ENCODE assay signal across 10 cellular contexts in the genomic region with DNA sequence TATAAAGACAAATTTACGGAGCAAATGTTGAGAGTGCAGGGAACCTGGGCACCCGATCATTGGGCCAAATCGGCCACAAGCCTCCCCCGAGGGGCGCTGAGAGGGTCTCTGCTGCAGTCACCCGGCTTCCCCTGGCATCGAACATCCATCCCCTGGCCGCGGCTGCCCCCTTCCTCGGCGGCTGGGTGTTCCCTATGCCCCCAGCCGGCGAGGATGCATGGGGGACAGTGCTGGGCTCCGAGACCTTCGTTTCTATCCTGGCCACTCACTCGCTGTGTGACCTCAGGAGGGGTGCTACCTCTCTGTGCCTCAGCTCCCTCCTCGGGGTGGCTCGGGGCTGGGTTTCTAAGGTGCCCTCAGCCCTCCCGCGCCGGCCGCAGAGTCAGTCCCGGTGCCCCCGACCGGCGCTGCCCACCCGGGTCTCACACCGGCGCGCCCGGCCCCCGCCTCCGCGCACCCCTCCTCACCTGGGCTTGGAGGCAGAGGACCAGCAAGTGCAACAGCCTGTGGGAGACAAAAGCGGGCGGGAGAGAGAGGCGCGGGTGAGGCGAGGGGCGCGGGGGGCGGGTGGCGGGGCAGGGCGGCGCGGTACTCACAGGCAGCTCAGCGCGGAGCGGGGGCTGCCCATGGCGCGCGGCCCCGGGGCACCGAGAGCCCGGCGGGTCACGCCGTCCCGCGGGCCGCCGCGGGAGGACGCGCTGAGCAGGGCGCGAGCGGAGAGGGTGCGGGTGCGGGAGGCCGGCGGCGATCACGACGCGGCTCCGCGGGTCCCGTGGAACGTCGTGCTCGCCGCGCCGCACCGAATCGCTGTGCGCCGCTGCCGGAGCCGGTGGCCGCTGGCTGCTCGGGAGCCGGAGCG. TPM values are rescaled to one million over a fixed set of nuclear protein-coding genes. Genes with fewer than 3 reads are reported as not detected.
DNase-seq lines count a peak whose midpoint lies in the region; ATAC-seq lines count a peak whose summit lies in the region.
"Had no signal": no experiment of that assay in that cellular context is flagged by ENCODE, and none has a peak within 500 bp of the region (broad histone marks: within the 10 kb centered on the region; RNA-seq: fewer than 3 reads in every experiment).

Gene FGF8, minus strand, starts transcription at position 842 of the 859 bp plus-strand sequence. Its CDS starts 214 bp downstream, at position 628.

- no peak within 1 kb of the TSS for H3K27ac Mint-ChIP-seq in activated CD8-positive, alpha-beta memory T cell treated with anti-CD3 and anti-CD28 coated beads, Interleukin-2, amount 10 ng/mL, durations not matched to agents 7 days and 5 days
- no peak within 1 kb of the TSS for H3K27ac Mint-ChIP-seq in T-helper 17 cell
- H3K27ac Mint-ChIP-seq in stimulated activated memory B cell treated with anti-CD40 and anti-IgM and Interleukin-4, amounts not matched to agents 10 μg/mL and 1 μg/mL and 100 μg/mL, for 72 hours = peak within 1 kb of the TSS; percentile 0
- H3K27ac Mint-ChIP-seq: activated naive CD4-positive, alpha-beta T cell treated with anti-CD3 and anti-CD28 coated beads, Interleukin-2, amount 50 U/mL, for 72 hours had no signal

- H3K4me3 ChIP-seq in iPS-18c (ENCODE audit: insufficient read depth, low read depth, low read length) = peak within 1 kb of the TSS; percentile 38

- peaks cover 69% of the 10 kb centered on the region for H3K27me3 Mint-ChIP-seq in activated CD8-positive, alpha-beta memory T cell treated with anti-CD3 and anti-CD28 coated beads, Interleukin-2, amount 10 ng/mL, durations not matched to agents 7 days and 5 days
- peaks cover 72% of the 10 kb centered on the region for H3K27me3 Mint-ChIP-seq in T-helper 17 cell
- peaks cover 77% of the 10 kb centered on the region for H3K27me3 Mint-ChIP-seq in stimulated activated memory B cell treated with anti-CD40 and anti-IgM and Interleukin-4, amounts not matched to agents 10 μg/mL and 1 μg/mL and 100 μg/mL, for 72 hours

- no peak within 1 kb of the TSS for H3K4me3 Mint-ChIP-seq in activated CD8-positive, alpha-beta memory T cell treated with anti-CD3 and anti-CD28 coated beads, Interleukin-2, amount 10 ng/mL, durations not matched to agents 7 days and 5 days
- H3K4me3 Mint-ChIP-seq in T-helper 17 cell = peak within 1 kb of the TSS; percentile 91
- H3K4me3 Mint-ChIP-seq in stimulated activated memory B cell treated with anti-CD40 and anti-IgM and Interleukin-4, amounts not matched to agents 10 μg/mL and 1 μg/mL and 100 μg/mL, for 72 hours = peak within 1 kb of the TSS; percentile 68

- H3K4me1 Mint-ChIP-seq in activated CD8-positive, alpha-beta memory T cell treated with anti-CD3 and anti-CD28 coated beads, Interleukin-2, amount 10 ng/mL, durations not matched to agents 7 days and 5 days = peaks cover 17% of the 10 kb centered on the region
- H3K4me1 Mint-ChIP-seq in T-helper 17 cell = peaks cover 39% of the 10 kb centered on the region
- peaks cover 53% of the 10 kb centered on the region for H3K4me1 Mint-ChIP-seq in stimulated activated memory B cell treated with anti-CD40 and anti-IgM and Interleukin-4, amounts not matched to agents 10 μg/mL and 1 μg/mL and 100 μg/mL, for 72 hours

- CTCF ChIA-PET in activated CD8-positive, alpha-beta memory T cell treated with anti-CD3 and anti-CD28 coated beads, Interleukin-2, amount 10 ng/mL, durations not matched to agents 7 days and 5 days (lab: Charles Lee) = interaction anchor here (1.3 to 2.3 kb wide), 3 partner anchors 8 to 239 kb away, joined by 3 to 12 read pairs (median 4); partner anchors contain the start of gene NPM3

- no peak for ATAC-seq in activated CD8-positive, alpha-beta memory T cell treated with anti-CD3 and anti-CD28 coated beads, Interleukin-2, amount 10 ng/mL, durations not matched to agents 7 days and 5 days
- no peak for ATAC-seq in T-helper 17 cell
- ATAC-seq in stimulated activated memory B cell treated with anti-CD40 and anti-IgM and Interleukin-4, amounts not matched to agents 10 μg/mL and 1 μg/mL and 100 μg/mL, for 72 hours = no peak
- no peak for ATAC-seq in HG02759 (IDR thresholded peaks at IDR 0.05; ENCODE audit: unreplicated experiment)
- ATAC-seq: activated naive CD4-positive, alpha-beta T cell treated with anti-CD3 and anti-CD28 coated beads, Interleukin-2, amount 50 U/mL, for 72 hours had no signal

- H3K9me3 Mint-ChIP-seq in activated CD8-positive, alpha-beta memory T cell treated with anti-CD3 and anti-CD28 coated beads, Interleukin-2, amount 10 ng/mL, durations not matched to agents 7 days and 5 days (ENCODE audit: low read depth) = no peaks in the 10 kb centered on the region
- H3K9me3 Mint-ChIP-seq in stimulated activated memory B cell treated with anti-CD40 and anti-IgM and Interleukin-4, amounts not matched to agents 10 μg/mL and 1 μg/mL and 100 μg/mL, for 72 hours = no peaks in the 10 kb centered on the region
- H3K9me3 Mint-ChIP-seq: activated naive CD4-positive, alpha-beta T cell treated with anti-CD3 and anti-CD28 coated beads, Interleukin-2, amount 50 U/mL, for 72 hours had no signal

- H3K9me3 ChIP-seq in T-helper 17 cell (ENCODE audit: control insufficient read depth, low read length, poor library complexity, severe bottlenecking) (no peaks in the 10 kb centered on the region), iPS-18c (ENCODE audit: control insufficient read depth, insufficient read depth, low read length) (peaks cover 2% of the 10 kb centered on the region)

- H3K36me3 Mint-ChIP-seq in activated CD8-positive, alpha-beta memory T cell treated with anti-CD3 and anti-CD28 coated beads, Interleukin-2, amount 10 ng/mL, durations not matched to agents 7 days and 5 days = no peaks in the 10 kb centered on the region
- peaks cover 5% of the 10 kb centered on the region for H3K36me3 Mint-ChIP-seq in T-helper 17 cell (ENCODE audit: low read depth)
- H3K36me3 Mint-ChIP-seq in stimulated activated memory B cell treated with anti-CD40 and anti-IgM and Interleukin-4, amounts not matched to agents 10 μg/mL and 1 μg/mL and 100 μg/mL, for 72 hours = peaks cover 8% of the 10 kb centered on the region

- DNase-seq in activated CD8-positive, alpha-beta memory T cell treated with anti-CD3 and anti-CD28 coated beads, Interleukin-2, amount 10 ng/mL, durations not matched to agents 7 days and 5 days = peak; percentile 31
- DNase-seq in activated CD8-positive, alpha-beta memory T cell treated with anti-CD3 and anti-CD28 coated beads, Interleukin-2, amount 50 U/mL, for 4 hours = no peak
- DNase-seq in T-helper 17 cell (no peak), RKO (ENCODE audit: low spot score) (no peak), NCI-H524 (lab: John Stamatoyannopoulos, UW) (no peak)
- DNase-seq: NCI-H2171 had no signal

RNA-seq across cellular contexts. Expression of gene FGF8, which starts in this region (rescaled TPM):
- total RNA-seq in activated CD8-positive, alpha-beta memory T cell treated with anti-CD3 and anti-CD28 coated beads, Interleukin-2, amount 10 ng/mL, durations not matched to agents 7 days and 5 days = not detected
- total RNA-seq in T-helper 17 cell = not detected
- total RNA-seq: activated naive CD4-positive, alpha-beta T cell treated with anti-CD3 and anti-CD28 coated beads, Interleukin-2, amount 50 U/mL, for 72 hours had no signal

Comparison
In these comparisons a context has a peak if more than half of its experiments do, and no peak if none do; other contexts are left out.
1. Peak in DNase-seq in activated CD8-positive, alpha-beta memory T cell treated with anti-CD3 and anti-CD28 coated beads, Interleukin-2, amount 10 ng/mL, durations not matched to agents 7 days and 5 days; RNA of the gene not detected or under 1 TPM.